ENCODE assay signal across 1 cellular context in the genomic region with DNA sequence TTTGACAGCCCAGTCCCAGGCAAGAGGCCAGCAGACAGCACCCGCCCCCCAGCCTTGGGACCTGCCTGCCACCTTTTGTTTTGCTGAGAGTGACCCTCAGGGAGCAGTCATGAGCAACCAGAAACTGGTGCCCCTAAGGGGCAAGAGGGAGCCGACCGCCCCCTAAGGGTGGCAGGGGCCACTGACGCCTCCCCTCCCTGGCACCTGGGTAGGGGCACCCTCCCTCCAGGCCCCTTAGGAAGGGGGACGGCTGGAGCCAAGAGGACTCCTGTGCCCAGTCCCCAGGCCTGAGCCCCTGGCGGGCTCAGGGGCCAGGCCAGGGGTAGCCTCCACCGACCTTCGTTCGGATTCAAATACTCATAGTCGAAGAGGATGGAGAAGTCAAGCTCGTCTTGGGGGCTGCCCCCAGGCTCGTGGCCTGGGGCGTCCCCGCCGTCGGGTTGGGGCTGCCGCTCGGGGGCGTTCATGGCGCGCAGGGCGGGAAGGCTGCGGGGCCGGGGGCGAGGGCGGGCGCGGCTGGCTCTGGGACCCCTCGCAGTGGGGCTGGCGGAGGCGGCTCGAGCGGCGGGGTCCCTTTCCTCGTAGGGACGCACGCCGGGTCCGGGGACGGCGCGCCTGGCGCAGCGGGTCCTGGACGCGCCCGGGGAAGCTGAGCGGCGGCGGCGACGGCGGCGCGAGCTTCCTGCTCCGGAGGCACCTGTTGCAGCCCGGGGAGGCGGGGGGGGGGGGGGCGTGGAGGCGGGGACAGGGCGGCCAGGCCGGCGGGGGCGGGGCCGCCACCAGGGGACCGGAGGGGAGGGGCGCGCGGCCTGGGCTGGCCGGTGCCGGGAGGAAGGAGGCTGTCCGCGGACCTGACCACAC.
A peak's percentile ranks its signal among the peaks of the same experiment; 100 is the strongest.
TF ChIP-seq lines count a peak whose summit lies in the region.

A gene (minus strand): TSS at position 687 of the 861 bp plus-strand sequence. CDS start 220 bp downstream, at position 467.

TF ChIP-seq in HepG2, 621 proteins besides CTCF, POLR2A, EP300 and RAD21 (continued from another document and continues in another):
- TF ChIP-seq, protein P1, sequence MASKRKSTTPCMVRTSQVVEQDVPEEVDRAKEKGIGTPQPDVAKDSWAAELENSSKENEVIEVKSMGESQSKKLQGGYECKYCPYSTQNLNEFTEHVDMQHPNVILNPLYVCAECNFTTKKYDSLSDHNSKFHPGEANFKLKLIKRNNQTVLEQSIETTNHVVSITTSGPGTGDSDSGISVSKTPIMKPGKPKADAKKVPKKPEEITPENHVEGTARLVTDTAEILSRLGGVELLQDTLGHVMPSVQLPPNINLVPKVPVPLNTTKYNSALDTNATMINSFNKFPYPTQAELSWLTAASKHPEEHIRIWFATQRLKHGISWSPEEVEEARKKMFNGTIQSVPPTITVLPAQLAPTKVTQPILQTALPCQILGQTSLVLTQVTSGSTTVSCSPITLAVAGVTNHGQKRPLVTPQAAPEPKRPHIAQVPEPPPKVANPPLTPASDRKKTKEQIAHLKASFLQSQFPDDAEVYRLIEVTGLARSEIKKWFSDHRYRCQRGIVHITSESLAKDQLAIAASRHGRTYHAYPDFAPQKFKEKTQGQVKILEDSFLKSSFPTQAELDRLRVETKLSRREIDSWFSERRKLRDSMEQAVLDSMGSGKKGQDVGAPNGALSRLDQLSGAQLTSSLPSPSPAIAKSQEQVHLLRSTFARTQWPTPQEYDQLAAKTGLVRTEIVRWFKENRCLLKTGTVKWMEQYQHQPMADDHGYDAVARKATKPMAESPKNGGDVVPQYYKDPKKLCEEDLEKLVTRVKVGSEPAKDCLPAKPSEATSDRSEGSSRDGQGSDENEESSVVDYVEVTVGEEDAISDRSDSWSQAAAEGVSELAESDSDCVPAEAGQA (IDR thresholded peaks at IDR 0.05; ENCODE audit: low read depth) = no peak
- TF ChIP-seq, protein P1 (CRISPR knock-in tag; IDR thresholded peaks at IDR 0.05; ENCODE audit: borderline replicate concordance) = no peak; the same call in 1 of the 2 replicates
- TF ChIP-seq ZNF143 (CRISPR knock-in tag; IDR thresholded peaks at IDR 0.05) (0 out of 2 replicates have a peak, but pooled peaks have one; percentile 12), ZNF326 (CRISPR knock-in tag; IDR thresholded peaks at IDR 0.05; ENCODE audit: borderline replicate concordance) (0 out of 2 replicates have a peak, but pooled peaks have one; percentile 7), ZNF563 (CRISPR knock-in tag; IDR thresholded peaks at IDR 0.05) (peak; percentile 91), ZNF350 (CRISPR knock-in tag; IDR thresholded peaks at IDR 0.05; ENCODE audit: borderline replicate concordance, low read depth) (peak; percentile 69; the same call in 1 of the 2 replicates), ZNF607 (CRISPR knock-in tag; IDR thresholded peaks at IDR 0.05; ENCODE audit: borderline replicate concordance) (no peak; the same call in 1 of the 2 replicates), STAG1 (CRISPR knock-in tag; IDR thresholded peaks at IDR 0.05) (peak; percentile 56), FOXK2 (IDR thresholded peaks at IDR 0.05) (no peak), NR1H2 (CRISPR knock-in tag; IDR thresholded peaks at IDR 0.05; ENCODE audit: borderline replicate concordance, low read depth) (no peak), SALL1 (CRISPR knock-in tag; IDR thresholded peaks at IDR 0.05) (peak; percentile 8), IRX3 (CRISPR knock-in tag; IDR thresholded peaks at IDR 0.05; ENCODE audit: borderline replicate concordance, low read depth) (no peak), MXI1 (IDR thresholded peaks at IDR 0.05; ENCODE audit: borderline replicate concordance, low read depth, low read length) (no peak; the same call in 2 of the 3 replicates), ZNF589 (CRISPR knock-in tag; conservative IDR thresholded peaks at IDR 0.05) (no peak), ZNF772 (CRISPR knock-in tag; IDR thresholded peaks at IDR 0.05) (no peak), AGO2 (optimal IDR thresholded peaks at IDR 0.05; ENCODE audit: low read depth, low read length) (peak; percentile 72), HMGA1 (CRISPR knock-in tag; conservative IDR thresholded peaks at IDR 0.05) (no peak), TEAD3 (CRISPR knock-in tag; optimal IDR thresholded peaks at IDR 0.05; ENCODE audit: borderline replicate concordance) (no peak), ZNF773 (CRISPR knock-in tag; IDR thresholded peaks at IDR 0.05; ENCODE audit: borderline replicate concordance) (0 out of 2 replicates have a peak, but pooled peaks have one; percentile 9), HDAC2 (CRISPR knock-in tag; IDR thresholded peaks at IDR 0.05) (0 out of 2 replicates have a peak, but pooled peaks have one; percentile 12), ZNF33A (CRISPR knock-in tag; IDR thresholded peaks at IDR 0.05; ENCODE audit: borderline replicate concordance) (no peak), SMARCE1 (IDR thresholded peaks at IDR 0.05; ENCODE audit: borderline replicate concordance) (no peak), PRPF4 (IDR thresholded peaks at IDR 0.05; ENCODE audit: low read depth, low read length, poor library complexity, severe bottlenecking) (no peak), ETV5 (CRISPR knock-in tag; IDR thresholded peaks at IDR 0.05; ENCODE audit: borderline replicate concordance) (no peak; the same call in 1 of the 2 replicates), MEIS2 (CRISPR knock-in tag; IDR thresholded peaks at IDR 0.05) (no peak), ZNF792 (CRISPR knock-in tag; IDR thresholded peaks at IDR 0.05) (peak; percentile 57; the same call in 1 of the 2 replicates), ZC3H4 (CRISPR knock-in tag; IDR thresholded peaks at IDR 0.05; ENCODE audit: borderline replicate concordance) (no peak), NR3C1 (CRISPR knock-in tag; IDR thresholded peaks at IDR 0.05) (no peak; the same call in 1 of the 2 replicates), ZNF12 (CRISPR knock-in tag; IDR thresholded peaks at IDR 0.05) (no peak), RBM39 (IDR thresholded peaks at IDR 0.05; ENCODE audit: low read depth, low read length, poor library complexity, severe bottlenecking) (peak; percentile 34), KLF15 (CRISPR knock-in tag; IDR thresholded peaks at IDR 0.05; ENCODE audit: borderline replicate concordance) (no peak), ZBTB8A (CRISPR knock-in tag; IDR thresholded peaks at IDR 0.05; ENCODE audit: borderline replicate concordance, low read depth) (no peak), ZNF468 (CRISPR knock-in tag; IDR thresholded peaks at IDR 0.05) (no peak), ZFP36L1 (CRISPR knock-in tag; IDR thresholded peaks at IDR 0.05) (no peak), RBFOX2 (IDR thresholded peaks at IDR 0.05; ENCODE audit: low read depth, low read length) (no peak; the same call in none of the 2 replicates)
- TF ChIP-seq, protein P2, sequence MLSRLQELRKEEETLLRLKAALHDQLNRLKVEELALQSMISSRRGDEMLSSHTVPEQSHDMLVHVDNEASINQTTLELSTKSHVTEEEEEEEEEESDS (CRISPR knock-in tag; IDR thresholded peaks at IDR 0.05; ENCODE audit: borderline replicate concordance) = no peak
- TF ChIP-seq, protein P3, sequence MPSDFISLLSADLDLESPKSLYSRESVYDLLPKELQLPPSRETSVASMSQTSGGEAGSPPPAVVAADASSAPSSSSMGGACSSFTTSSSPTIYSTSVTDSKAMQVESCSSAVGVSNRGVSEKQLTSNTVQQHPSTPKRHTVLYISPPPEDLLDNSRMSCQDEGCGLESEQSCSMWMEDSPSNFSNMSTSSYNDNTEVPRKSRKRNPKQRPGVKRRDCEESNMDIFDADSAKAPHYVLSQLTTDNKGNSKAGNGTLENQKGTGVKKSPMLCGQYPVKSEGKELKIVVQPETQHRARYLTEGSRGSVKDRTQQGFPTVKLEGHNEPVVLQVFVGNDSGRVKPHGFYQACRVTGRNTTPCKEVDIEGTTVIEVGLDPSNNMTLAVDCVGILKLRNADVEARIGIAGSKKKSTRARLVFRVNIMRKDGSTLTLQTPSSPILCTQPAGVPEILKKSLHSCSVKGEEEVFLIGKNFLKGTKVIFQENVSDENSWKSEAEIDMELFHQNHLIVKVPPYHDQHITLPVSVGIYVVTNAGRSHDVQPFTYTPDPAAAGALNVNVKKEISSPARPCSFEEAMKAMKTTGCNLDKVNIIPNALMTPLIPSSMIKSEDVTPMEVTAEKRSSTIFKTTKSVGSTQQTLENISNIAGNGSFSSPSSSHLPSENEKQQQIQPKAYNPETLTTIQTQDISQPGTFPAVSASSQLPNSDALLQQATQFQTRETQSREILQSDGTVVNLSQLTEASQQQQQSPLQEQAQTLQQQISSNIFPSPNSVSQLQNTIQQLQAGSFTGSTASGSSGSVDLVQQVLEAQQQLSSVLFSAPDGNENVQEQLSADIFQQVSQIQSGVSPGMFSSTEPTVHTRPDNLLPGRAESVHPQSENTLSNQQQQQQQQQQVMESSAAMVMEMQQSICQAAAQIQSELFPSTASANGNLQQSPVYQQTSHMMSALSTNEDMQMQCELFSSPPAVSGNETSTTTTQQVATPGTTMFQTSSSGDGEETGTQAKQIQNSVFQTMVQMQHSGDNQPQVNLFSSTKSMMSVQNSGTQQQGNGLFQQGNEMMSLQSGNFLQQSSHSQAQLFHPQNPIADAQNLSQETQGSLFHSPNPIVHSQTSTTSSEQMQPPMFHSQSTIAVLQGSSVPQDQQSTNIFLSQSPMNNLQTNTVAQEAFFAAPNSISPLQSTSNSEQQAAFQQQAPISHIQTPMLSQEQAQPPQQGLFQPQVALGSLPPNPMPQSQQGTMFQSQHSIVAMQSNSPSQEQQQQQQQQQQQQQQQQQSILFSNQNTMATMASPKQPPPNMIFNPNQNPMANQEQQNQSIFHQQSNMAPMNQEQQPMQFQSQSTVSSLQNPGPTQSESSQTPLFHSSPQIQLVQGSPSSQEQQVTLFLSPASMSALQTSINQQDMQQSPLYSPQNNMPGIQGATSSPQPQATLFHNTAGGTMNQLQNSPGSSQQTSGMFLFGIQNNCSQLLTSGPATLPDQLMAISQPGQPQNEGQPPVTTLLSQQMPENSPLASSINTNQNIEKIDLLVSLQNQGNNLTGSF (CRISPR knock-in tag; IDR thresholded peaks at IDR 0.05) = peak; percentile 51; the same call in 1 of the 2 replicates
- TF ChIP-seq, protein P4, sequence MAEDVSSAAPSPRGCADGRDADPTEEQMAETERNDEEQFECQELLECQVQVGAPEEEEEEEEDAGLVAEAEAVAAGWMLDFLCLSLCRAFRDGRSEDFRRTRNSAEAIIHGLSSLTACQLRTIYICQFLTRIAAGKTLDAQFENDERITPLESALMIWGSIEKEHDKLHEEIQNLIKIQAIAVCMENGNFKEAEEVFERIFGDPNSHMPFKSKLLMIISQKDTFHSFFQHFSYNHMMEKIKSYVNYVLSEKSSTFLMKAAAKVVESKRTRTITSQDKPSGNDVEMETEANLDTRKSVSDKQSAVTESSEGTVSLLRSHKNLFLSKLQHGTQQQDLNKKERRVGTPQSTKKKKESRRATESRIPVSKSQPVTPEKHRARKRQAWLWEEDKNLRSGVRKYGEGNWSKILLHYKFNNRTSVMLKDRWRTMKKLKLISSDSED (CRISPR knock-in tag; IDR thresholded peaks at IDR 0.05) = no peak
- TF ChIP-seq, protein P5, sequence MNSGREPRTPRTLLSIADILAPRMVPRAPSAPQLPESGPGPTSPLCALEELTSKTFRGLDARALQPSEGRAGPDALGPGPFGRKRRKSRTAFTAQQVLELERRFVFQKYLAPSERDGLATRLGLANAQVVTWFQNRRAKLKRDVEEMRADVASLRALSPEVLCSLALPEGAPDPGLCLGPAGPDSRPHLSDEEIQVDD (CRISPR knock-in tag; IDR thresholded peaks at IDR 0.05; ENCODE audit: borderline replicate concordance) = 0 out of 2 replicates have a peak, but pooled peaks have one; percentile 21
- TF ChIP-seq, protein P6, sequence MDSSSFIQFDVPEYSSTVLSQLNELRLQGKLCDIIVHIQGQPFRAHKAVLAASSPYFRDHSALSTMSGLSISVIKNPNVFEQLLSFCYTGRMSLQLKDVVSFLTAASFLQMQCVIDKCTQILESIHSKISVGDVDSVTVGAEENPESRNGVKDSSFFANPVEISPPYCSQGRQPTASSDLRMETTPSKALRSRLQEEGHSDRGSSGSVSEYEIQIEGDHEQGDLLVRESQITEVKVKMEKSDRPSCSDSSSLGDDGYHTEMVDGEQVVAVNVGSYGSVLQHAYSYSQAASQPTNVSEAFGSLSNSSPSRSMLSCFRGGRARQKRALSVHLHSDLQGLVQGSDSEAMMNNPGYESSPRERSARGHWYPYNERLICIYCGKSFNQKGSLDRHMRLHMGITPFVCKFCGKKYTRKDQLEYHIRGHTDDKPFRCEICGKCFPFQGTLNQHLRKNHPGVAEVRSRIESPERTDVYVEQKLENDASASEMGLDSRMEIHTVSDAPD (CRISPR knock-in tag; IDR thresholded peaks at IDR 0.05) = no peak
- TF ChIP-seq, protein P7, sequence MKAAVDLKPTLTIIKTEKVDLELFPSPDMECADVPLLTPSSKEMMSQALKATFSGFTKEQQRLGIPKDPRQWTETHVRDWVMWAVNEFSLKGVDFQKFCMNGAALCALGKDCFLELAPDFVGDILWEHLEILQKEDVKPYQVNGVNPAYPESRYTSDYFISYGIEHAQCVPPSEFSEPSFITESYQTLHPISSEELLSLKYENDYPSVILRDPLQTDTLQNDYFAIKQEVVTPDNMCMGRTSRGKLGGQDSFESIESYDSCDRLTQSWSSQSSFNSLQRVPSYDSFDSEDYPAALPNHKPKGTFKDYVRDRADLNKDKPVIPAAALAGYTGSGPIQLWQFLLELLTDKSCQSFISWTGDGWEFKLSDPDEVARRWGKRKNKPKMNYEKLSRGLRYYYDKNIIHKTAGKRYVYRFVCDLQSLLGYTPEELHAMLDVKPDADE (CRISPR knock-in tag; IDR thresholded peaks at IDR 0.05) = no peak
- TF ChIP-seq, protein P8, sequence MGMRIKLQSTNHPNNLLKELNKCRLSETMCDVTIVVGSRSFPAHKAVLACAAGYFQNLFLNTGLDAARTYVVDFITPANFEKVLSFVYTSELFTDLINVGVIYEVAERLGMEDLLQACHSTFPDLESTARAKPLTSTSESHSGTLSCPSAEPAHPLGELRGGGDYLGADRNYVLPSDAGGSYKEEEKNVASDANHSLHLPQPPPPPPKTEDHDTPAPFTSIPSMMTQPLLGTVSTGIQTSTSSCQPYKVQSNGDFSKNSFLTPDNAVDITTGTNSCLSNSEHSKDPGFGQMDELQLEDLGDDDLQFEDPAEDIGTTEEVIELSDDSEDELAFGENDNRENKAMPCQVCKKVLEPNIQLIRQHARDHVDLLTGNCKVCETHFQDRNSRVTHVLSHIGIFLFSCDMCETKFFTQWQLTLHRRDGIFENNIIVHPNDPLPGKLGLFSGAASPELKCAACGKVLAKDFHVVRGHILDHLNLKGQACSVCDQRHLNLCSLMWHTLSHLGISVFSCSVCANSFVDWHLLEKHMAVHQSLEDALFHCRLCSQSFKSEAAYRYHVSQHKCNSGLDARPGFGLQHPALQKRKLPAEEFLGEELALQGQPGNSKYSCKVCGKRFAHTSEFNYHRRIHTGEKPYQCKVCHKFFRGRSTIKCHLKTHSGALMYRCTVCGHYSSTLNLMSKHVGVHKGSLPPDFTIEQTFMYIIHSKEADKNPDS (CRISPR knock-in tag; IDR thresholded peaks at IDR 0.05) = no peak
